8 cellular contexts compared by ENCODE assay signal in the genomic region with DNA sequence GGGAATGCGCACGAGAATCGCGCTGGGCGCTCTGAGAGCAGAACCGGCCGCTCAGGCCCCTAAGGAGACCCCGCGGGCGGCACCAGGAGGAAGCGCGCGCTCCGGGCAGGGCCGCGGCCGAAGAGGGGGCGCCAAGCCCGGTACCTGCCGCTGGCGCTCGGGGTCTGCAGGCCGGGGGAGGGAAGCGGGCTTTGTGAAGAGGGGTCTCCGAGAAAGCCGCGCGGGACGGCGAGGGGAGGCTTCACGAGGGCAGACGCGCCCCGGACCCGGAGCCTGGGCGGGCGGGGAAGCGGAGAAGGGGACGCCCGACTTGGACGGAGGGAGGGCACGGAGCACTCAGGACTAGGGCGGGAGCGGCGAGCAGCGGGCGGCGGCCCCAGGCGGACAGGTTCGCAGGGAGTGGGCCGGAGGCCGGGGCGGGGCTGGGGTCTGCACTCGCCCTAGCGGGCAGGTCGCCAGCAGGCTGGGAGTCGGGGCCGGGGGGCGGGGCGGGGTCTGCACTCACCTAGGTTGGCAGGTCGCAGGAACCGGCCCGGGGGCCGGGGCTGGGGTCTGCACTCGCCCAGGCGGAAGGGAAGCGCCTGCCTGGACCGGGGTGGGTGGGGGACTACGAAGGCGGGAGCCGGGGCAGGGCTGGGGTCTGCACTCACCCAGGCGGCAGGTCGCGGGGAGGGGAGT. TPM values are rescaled to one million over a fixed set of nuclear protein-coding genes. Genes with fewer than 3 reads are reported as not detected.
DNase-seq lines count a peak whose midpoint lies in the region; ATAC-seq and TF ChIP-seq lines count a peak whose summit lies in the region.

No MANE protein-coding gene starts in this region.

- TF ChIP-seq POLR2A in lower leg skin (IDR thresholded peaks at IDR 0.05) (no peak), testis (IDR thresholded peaks at IDR 0.05) (no peak)

- H3K27me3 ChIP-seq in ACC112 (ENCODE audit: insufficient read depth, low read length), result no peaks in the 10 kb centered on the region
- H3K27me3 ChIP-seq in RWPE2 (ENCODE audit: insufficient read depth, poor library complexity, severe bottlenecking), result no peaks in the 10 kb centered on the region
- H3K27me3 ChIP-seq in testis, result no peaks in the 10 kb centered on the region

- H3K27me3 Mint-ChIP-seq in dendritic cell treated with granulocyte-macrophage colony-stimulating factor and Interleukin-4, amounts not matched to agents 40 ng/mL and 50 ng/mL, for 4 days, result no peaks in the 10 kb centered on the region

- peaks cover 51% of the 10 kb centered on the region for H3K79me2 ChIP-seq in ACC112 (ENCODE audit: control insufficient read depth, insufficient read depth, low read length, unreplicated experiment)

- H3K4me1 ChIP-seq in ACC112 (ENCODE audit: control insufficient read depth, insufficient read depth, low read length, unreplicated experiment), result peaks cover 18% of the 10 kb centered on the region
- H3K4me1 ChIP-seq in RWPE2 (ENCODE audit: insufficient read depth, poor library complexity, severe bottlenecking), result peaks cover 18% of the 10 kb centered on the region
- peaks cover 23% of the 10 kb centered on the region for H3K4me1 ChIP-seq in testis

- peak overlapping the region; percentile 83 for H3K4me3 Mint-ChIP-seq in dendritic cell treated with granulocyte-macrophage colony-stimulating factor and Interleukin-4, amounts not matched to agents 40 ng/mL and 50 ng/mL, for 4 days

- H3K27ac ChIP-seq in ACC112 (ENCODE audit: low read depth, low read length), result peak overlapping the region; percentile 88
- H3K27ac ChIP-seq in RWPE2 (ENCODE audit: poor library complexity, severe bottlenecking), result peak overlapping the region; percentile 81
- peak overlapping the region; percentile 98 to 99 for H3K27ac ChIP-seq in testis

- H3K9me3 Mint-ChIP-seq in dendritic cell treated with granulocyte-macrophage colony-stimulating factor and Interleukin-4, amounts not matched to agents 40 ng/mL and 50 ng/mL, for 4 days, result no peaks in the 10 kb centered on the region

- H3K36me3 ChIP-seq in ACC112 (ENCODE audit: insufficient read depth, low read length) (no peaks in the 10 kb centered on the region), RWPE2 (ENCODE audit: low read depth) (peaks cover 8% of the 10 kb centered on the region; the same call in 1 of the 2 replicates), testis (ENCODE audit: low read depth, missing control alignments) (no peaks in the 10 kb centered on the region)

- H2AFZ ChIP-seq in ACC112 (ENCODE audit: low read length, unreplicated experiment), result no peak overlapping the region

- TF ChIP-seq CTCF in RWPE2 (IDR thresholded peaks at IDR 0.05; ENCODE audit: poor library complexity, severe bottlenecking) (no peak), lower leg skin (IDR thresholded peaks at IDR 0.05) (no peak), testis (IDR thresholded peaks at IDR 0.05) (no peak)

- H3K36me3 Mint-ChIP-seq in dendritic cell treated with granulocyte-macrophage colony-stimulating factor and Interleukin-4, amounts not matched to agents 40 ng/mL and 50 ng/mL, for 4 days (ENCODE audit: low read depth), result peaks cover 6% of the 10 kb centered on the region

- H3K4me3 ChIP-seq in ACC112 (ENCODE audit: low read depth, low read length), result peak overlapping the region; percentile 84
- peak overlapping the region; percentile 96 for H3K4me3 ChIP-seq in RWPE2 (ENCODE audit: severe bottlenecking)
- peak overlapping the region; percentile 90 for H3K4me3 ChIP-seq in lower leg skin (ENCODE audit: low read depth, poor library complexity, severe bottlenecking)
- H3K4me3 ChIP-seq in testis, result peak overlapping the region; percentile 89 to 98

- peak overlapping the region; percentile 98 for H3K27ac Mint-ChIP-seq in dendritic cell treated with granulocyte-macrophage colony-stimulating factor and Interleukin-4, amounts not matched to agents 40 ng/mL and 50 ng/mL, for 4 days

- H3K9me3 ChIP-seq in RWPE2 (ENCODE audit: severe bottlenecking), result no peaks in the 10 kb centered on the region
- H3K9me3 ChIP-seq in testis, result no peaks in the 10 kb centered on the region

- DNase-seq in RWPE2 (ENCODE audit: low spot score), result no peak
- peak; percentile 57 to 93 for DNase-seq in lower leg skin (ENCODE audit: low spot score in 2 of 2)
- peak; percentile 58 for DNase-seq in testis
- no peak for DNase-seq in 8988T

- 0 to 6% methylated on average over 19 to 73 of the region's 74 CpGs for WGBS in lower leg skin, 2 donors
- 0 to 1% methylated on average over 27 to 72 of the region's 74 CpGs for WGBS in testis, 2 donors

- peaks cover 23% of the 10 kb centered on the region for H3K4me1 Mint-ChIP-seq in dendritic cell treated with granulocyte-macrophage colony-stimulating factor and Interleukin-4, amounts not matched to agents 40 ng/mL and 50 ng/mL, for 4 days (ENCODE audit: low read depth)

- intact Hi-C loops in dendritic cell treated with granulocyte-macrophage colony-stimulating factor and Interleukin-4, amounts not matched to agents 40 ng/mL and 50 ng/mL, for 4 days (cut with micrococcal nuclease), result loop anchor here (1.0 to 2.0 kb wide), 3 partner anchors 10 to 124 kb away; a partner anchor contains a TSS
- intact Hi-C loops in lower leg skin (cut with DNase I; ENCODE audit: low total_unique reads), result no loop called here
- intact Hi-C loops in testis (cut with DNase I; ENCODE audit: low total_unique reads), result loop anchor here (10.0 kb wide), 1 partner anchor 124 kb away; a partner anchor contains a TSS

- ATAC-seq in GM19351 (IDR thresholded peaks at IDR 0.05; ENCODE audit: unreplicated experiment) (peak; percentile 0), RWPE2 (ENCODE audit: low read depth) (peak; percentile 35), GM18909 (IDR thresholded peaks at IDR 0.05; ENCODE audit: poor library complexity, unreplicated experiment) (no peak)

RNA-seq across cellular contexts. Expression of a gene that starts 0.8 kb away (rescaled TPM):
- 100 to 1,000 TPM in 1 of 4 donors, 10 to 100 TPM in 3; 75.5 to 101 (median 78.0) TPM for total RNA-seq in lower leg skin
- total RNA-seq in testis, result 10 to 100 TPM; 61.1 to 73.1 TPM
- 53.9 TPM for polyA plus RNA-seq in testis (ENCODE audit: insufficient read depth, low read depth, low replicate concordance)

RNA-seq across cellular contexts. Expression of a gene that starts 27.9 kb away (rescaled TPM):
- 10 to 100 TPM; 10.5 to 16.9 (median 13.0) TPM for total RNA-seq in lower leg skin
- 10 to 100 TPM; 71.5 to 86.8 TPM for total RNA-seq in testis
- 72.1 TPM for polyA plus RNA-seq in testis (ENCODE audit: insufficient read depth, low read depth, low replicate concordance)

Comparison
In these comparisons a context has a peak if more than half of its experiments do, and no peak if none do; other contexts are left out.
1. DNase-seq: peak in lower leg skin (2 of 2) and testis (single experiment); none in RWPE2 (single experiment) and 8988T (single experiment).
2. RNA of a gene that starts 27.9 kb away (total RNA-seq): 71.5 to 86.8 TPM in testis; 10.5 to 16.9 TPM in lower leg skin; every median in the first group is over 4 times any median in the second.
3. Peak in every context shown above with its lines, with median percentiles within 50 percentile points of each other: H3K27ac ChIP-seq and H3K4me3 ChIP-seq.